ENCODE assay signal across 1 cellular context in genomic region chr11:131246589-131247164, GRCh38.
A peak's percentile ranks its signal among the peaks of the same experiment; 100 is the strongest.
TF ChIP-seq lines count a peak whose summit lies in the region.

No MANE protein-coding gene starts in this region.

TF ChIP-seq in H1, 55 proteins besides CTCF, POLR2A, EP300 and RAD21 (continued from another document):
- TF ChIP-seq NANOG (IDR thresholded peaks at IDR 0.05; ENCODE audit: insufficient read depth, low read depth, low read length, poor library complexity, severe bottlenecking), result peak; percentile 67
- no peak for TF ChIP-seq CEBPB (IDR thresholded peaks at IDR 0.05; ENCODE audit: low read depth, low read length)
- TF ChIP-seq HDAC2 (IDR thresholded peaks at IDR 0.05; ENCODE audit: borderline replicate concordance in 1 of 2, low read depth in 2 of 2, low read length in 2 of 2), result no peak
- no peak for TF ChIP-seq CBX8 (IDR thresholded peaks at IDR 0.05; ENCODE audit: borderline replicate concordance, low read depth, low read length)
- TF ChIP-seq MAX (IDR thresholded peaks at IDR 0.05), result peak; percentile 49
